In genomic region chr16:87627542-87628245, GRCh38 we compare ENCODE assay signal across 3 cellular contexts.
TF ChIP-seq lines count a peak whose summit lies in the region.

No MANE protein-coding gene starts in this region.

TF ChIP-seq in HepG2, 621 proteins besides CTCF, POLR2A, EP300 and RAD21:
- TF ChIP-seq, protein P1, sequence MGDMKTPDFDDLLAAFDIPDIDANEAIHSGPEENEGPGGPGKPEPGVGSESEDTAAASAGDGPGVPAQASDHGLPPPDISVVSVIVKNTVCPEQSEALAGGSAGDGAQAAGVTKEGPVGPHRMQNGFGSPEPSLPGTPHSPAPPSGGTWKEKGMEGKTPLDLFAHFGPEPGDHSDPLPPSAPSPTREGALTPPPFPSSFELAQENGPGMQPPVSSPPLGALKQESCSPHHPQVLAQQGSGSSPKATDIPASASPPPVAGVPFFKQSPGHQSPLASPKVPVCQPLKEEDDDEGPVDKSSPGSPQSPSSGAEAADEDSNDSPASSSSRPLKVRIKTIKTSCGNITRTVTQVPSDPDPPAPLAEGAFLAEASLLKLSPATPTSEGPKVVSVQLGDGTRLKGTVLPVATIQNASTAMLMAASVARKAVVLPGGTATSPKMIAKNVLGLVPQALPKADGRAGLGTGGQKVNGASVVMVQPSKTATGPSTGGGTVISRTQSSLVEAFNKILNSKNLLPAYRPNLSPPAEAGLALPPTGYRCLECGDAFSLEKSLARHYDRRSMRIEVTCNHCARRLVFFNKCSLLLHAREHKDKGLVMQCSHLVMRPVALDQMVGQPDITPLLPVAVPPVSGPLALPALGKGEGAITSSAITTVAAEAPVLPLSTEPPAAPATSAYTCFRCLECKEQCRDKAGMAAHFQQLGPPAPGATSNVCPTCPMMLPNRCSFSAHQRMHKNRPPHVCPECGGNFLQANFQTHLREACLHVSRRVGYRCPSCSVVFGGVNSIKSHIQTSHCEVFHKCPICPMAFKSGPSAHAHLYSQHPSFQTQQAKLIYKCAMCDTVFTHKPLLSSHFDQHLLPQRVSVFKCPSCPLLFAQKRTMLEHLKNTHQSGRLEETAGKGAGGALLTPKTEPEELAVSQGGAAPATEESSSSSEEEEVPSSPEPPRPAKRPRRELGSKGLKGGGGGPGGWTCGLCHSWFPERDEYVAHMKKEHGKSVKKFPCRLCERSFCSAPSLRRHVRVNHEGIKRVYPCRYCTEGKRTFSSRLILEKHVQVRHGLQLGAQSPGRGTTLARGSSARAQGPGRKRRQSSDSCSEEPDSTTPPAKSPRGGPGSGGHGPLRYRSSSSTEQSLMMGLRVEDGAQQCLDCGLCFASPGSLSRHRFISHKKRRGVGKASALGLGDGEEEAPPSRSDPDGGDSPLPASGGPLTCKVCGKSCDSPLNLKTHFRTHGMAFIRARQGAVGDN (CRISPR knock-in tag; IDR thresholded peaks at IDR 0.05) = 0 out of 2 replicates have a peak, but pooled peaks have one; percentile 9
- no peak for TF ChIP-seq SNAPC5 (CRISPR knock-in tag; IDR thresholded peaks at IDR 0.05; ENCODE audit: borderline replicate concordance)
- no peak for TF ChIP-seq HNRNPH1 (optimal IDR thresholded peaks at IDR 0.05; ENCODE audit: low read depth, low read length)
- no peak for TF ChIP-seq ZNF354B (CRISPR knock-in tag; IDR thresholded peaks at IDR 0.05)

TF ChIP-seq in HEK293, 187 proteins besides CTCF, POLR2A, EP300 and RAD21:
- TF ChIP-seq BCL11A (tag by site-specific recombination; IDR thresholded peaks at IDR 0.05; ENCODE audit: low read depth) (no peak), ZFP69B (tag by site-specific recombination; IDR thresholded peaks at IDR 0.05) (peak; percentile 47; the same call in 1 of the 2 replicates), ZIC2 (tag by site-specific recombination; IDR thresholded peaks at IDR 0.05) (0 out of 2 replicates have a peak, but pooled peaks have one; percentile 3), ZNF692 (tag by site-specific recombination; IDR thresholded peaks at IDR 0.05) (peak; percentile 84)

TF ChIP-seq in H1, 55 proteins besides CTCF, POLR2A, EP300 and RAD21:
- TF ChIP-seq, protein P2, sequence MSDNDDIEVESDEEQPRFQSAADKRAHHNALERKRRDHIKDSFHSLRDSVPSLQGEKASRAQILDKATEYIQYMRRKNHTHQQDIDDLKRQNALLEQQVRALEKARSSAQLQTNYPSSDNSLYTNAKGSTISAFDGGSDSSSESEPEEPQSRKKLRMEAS (IDR thresholded peaks at IDR 0.05) = no peak
- TF ChIP-seq FOSL1 (IDR thresholded peaks at IDR 0.05; ENCODE audit: insufficient read depth, low read depth, low read length) (no peak), PHF8 (conservative IDR thresholded peaks at IDR 0.05; ENCODE audit: low read depth, low read length) (no peak), RNF2 (IDR thresholded peaks at IDR 0.05; ENCODE audit: borderline replicate concordance, low read depth, low read length, missing control alignments, poor library complexity, severe bottlenecking) (no peak), KDM4A (IDR thresholded peaks at IDR 0.05; ENCODE audit: low read depth, low read length, severe bottlenecking) (no peak), SP1 (IDR thresholded peaks at IDR 0.05; ENCODE audit: low read depth, low read length) (no peak), HDAC2 (IDR thresholded peaks at IDR 0.05; ENCODE audit: borderline replicate concordance in 1 of 2, low read depth in 2 of 2, low read length in 2 of 2) (no peak), HDAC6 (IDR thresholded peaks at IDR 0.05; ENCODE audit: low read depth, low read length) (no peak), JUND (IDR thresholded peaks at IDR 0.05; ENCODE audit: low read length) (no peak), CTBP2 (IDR thresholded peaks at IDR 0.05; ENCODE audit: borderline replicate concordance, insufficient read depth, insufficient read length, low read length) (no peak), CEBPB (IDR thresholded peaks at IDR 0.05; ENCODE audit: low read depth, low read length) (no peak), JUN (IDR thresholded peaks at IDR 0.05; ENCODE audit: low read depth, low read length) (no peak), SRF (IDR thresholded peaks at IDR 0.05; ENCODE audit: low read depth, low read length) (no peak)
